In genomic region chr12:103348935-103349334, GRCh38 we compare ENCODE assay signal across 19 cellular contexts.
"Had no signal": no experiment of that assay in that cellular context is flagged by ENCODE, and none has a peak within 500 bp of the region (broad histone marks: within the 10 kb centered on the region; RNA-seq: fewer than 3 reads in every experiment).

No MANE protein-coding gene starts in this region.

- H3K9me3 ChIP-seq: esophagus squamous epithelium, mucosa of descending colon, neutrophil, transverse colon, vagina had no signal

- H3K79me2 ChIP-seq: hepatocyte, parathyroid adenoma had no signal

- H3K4me1 ChIP-seq: esophagus squamous epithelium, left ventricle myocardium inferior, parathyroid adenoma, transverse colon, vagina had no signal

- H3K36me3 Mint-ChIP-seq: natural killer cell had no signal

- H3K27ac Mint-ChIP-seq: activated CD4-positive, alpha-beta memory T cell treated with anti-CD3 and anti-CD28 coated beads, Interleukin-2, amount 10 ng/mL, durations not matched to agents 7 days and 5 days; activated CD4-positive, alpha-beta T cell treated with anti-CD3 and anti-CD28 coated beads for 36 hours; activated T-helper 2 cell treated with anti-CD3 and anti-CD28 coated beads, Interferon-gamma antibody, Interleukin-2, Interleukin-4, amounts not matched to agents 10 μg/mL and 5 μg/mL and 100 μg/mL, durations not matched to agents 14 hours and 24 hours and 36 hours; natural killer cell had no signal

- DNase-seq: activated CD4-positive, alpha-beta memory T cell treated with anti-CD3 and anti-CD28 coated beads, Interleukin-2, amount 10 ng/mL, durations not matched to agents 7 days and 5 days; activated CD4-positive, alpha-beta T cell treated with anti-CD3 and anti-CD28 coated beads for 36 hours; aorta; cortex of kidney; effector CD4-positive, alpha-beta T cell; esophagus squamous epithelium; left ventricle myocardium inferior; mucosa of descending colon; natural killer cell; stimulated activated CD4-positive, alpha-beta T cell treated with anti-CD3 and anti-CD28 coated beads, Interleukin-12 subunit alpha, Interleukin-12 subunit beta, amount 100 ng/mL, for 4 hours; stimulated activated CD4-positive, alpha-beta T cell treated with anti-CD3 and anti-CD28 coated beads, Interleukin-2, amount 100 ng/mL, for 24 hours; substantia nigra; transverse colon; WERI-Rb-1 had no signal

- ATAC-seq: activated CD4-positive, alpha-beta T cell treated with anti-CD3 and anti-CD28 coated beads for 36 hours; mucosa of descending colon; natural killer cell had no signal

- H3K27ac ChIP-seq: esophagus squamous epithelium, hepatocyte, left ventricle myocardium inferior, neutrophil, parathyroid adenoma, transverse colon, vagina, WERI-Rb-1 had no signal

- H3K4me1 Mint-ChIP-seq: natural killer cell had no signal

- H3K4me2 ChIP-seq: hepatocyte had no signal

- H2AFZ ChIP-seq: hepatocyte, parathyroid adenoma had no signal

- H3K27me3 ChIP-seq: esophagus squamous epithelium, hepatocyte, neutrophil, transverse colon, vagina had no signal

- H3K36me3 ChIP-seq: esophagus squamous epithelium, left ventricle myocardium inferior, neutrophil, transverse colon, vagina, WERI-Rb-1 had no signal

- H3K4me3 Mint-ChIP-seq: activated CD4-positive, alpha-beta memory T cell treated with anti-CD3 and anti-CD28 coated beads, Interleukin-2, amount 10 ng/mL, durations not matched to agents 7 days and 5 days; activated CD4-positive, alpha-beta T cell treated with anti-CD3 and anti-CD28 coated beads for 36 hours; natural killer cell had no signal

- H3K27me3 Mint-ChIP-seq: activated CD4-positive, alpha-beta memory T cell treated with anti-CD3 and anti-CD28 coated beads, Interleukin-2, amount 10 ng/mL, durations not matched to agents 7 days and 5 days; activated CD4-positive, alpha-beta T cell treated with anti-CD3 and anti-CD28 coated beads for 36 hours had no signal

- H3K4me3 ChIP-seq: esophagus squamous epithelium, hepatocyte, left ventricle myocardium inferior, mucosa of descending colon, transverse colon, vagina had no signal
